8 cellular contexts compared by ENCODE assay signal in the genomic region with DNA sequence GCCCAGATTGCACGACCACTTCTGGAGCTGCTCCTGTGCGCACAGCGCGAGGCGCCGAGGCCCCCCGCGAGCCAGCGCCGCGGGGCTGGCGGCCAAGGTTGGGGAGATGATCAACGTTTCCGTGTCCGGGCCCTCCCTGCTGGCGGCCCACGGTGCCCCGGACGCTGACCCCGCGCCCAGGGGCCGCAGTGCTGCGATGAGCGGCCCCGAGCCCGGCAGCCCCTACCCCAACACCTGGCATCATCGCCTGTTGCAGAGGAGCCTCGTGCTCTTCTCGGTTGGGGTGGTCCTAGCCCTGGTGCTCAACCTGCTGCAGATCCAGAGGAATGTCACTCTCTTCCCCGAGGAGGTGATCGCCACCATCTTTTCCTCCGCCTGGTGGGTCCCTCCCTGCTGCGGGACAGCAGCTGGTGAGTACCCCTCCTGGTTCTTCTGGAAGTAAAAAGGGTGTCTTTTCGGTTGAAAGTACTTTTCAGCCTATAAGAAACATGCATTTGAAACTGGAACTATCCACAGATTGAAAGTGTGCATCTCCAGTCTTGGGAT. TPM values are rescaled to one million over a fixed set of nuclear protein-coding genes. Genes with fewer than 3 reads are reported as not detected.
DNase-seq lines count a peak whose midpoint lies in the region; ATAC-seq and TF ChIP-seq lines count a peak whose summit lies in the region.

No MANE protein-coding gene starts in this region.

- H3K27ac ChIP-seq in body of pancreas (peak overlapping the region; percentile 93 to 99 (median 96)), left lung (peak overlapping the region; percentile 92 to 95), transverse colon (peak overlapping the region; percentile 91 to 99 (median 98))

- DNase-seq in Right ventricle myocardium superior (no peak), Right ventricle myocardium inferior (ENCODE audit: missing footprints) (no peak), body of pancreas (peak in 1 of 4 donors; percentile 28), left lung (peak in 1 of 2 donors; percentile 84), transverse colon (no peak), KBM-7 (no peak), posterior vena cava (ENCODE audit: low spot score) (no peak)
- no peak for DNase-seq in Jurkat, Clone E6-1 (ENCODE audit: low read depth, low spot score)

- peak overlapping the region; percentile 90 for H3K4me3 ChIP-seq in Jurkat, Clone E6-1 (ENCODE audit: low read length)
- H3K4me3 ChIP-seq in body of pancreas (peak overlapping the region; percentile 54 to 89), left lung (peak overlapping the region; percentile 82 to 95), transverse colon (peak overlapping the region; percentile 80 to 98 (median 89))

- ATAC-seq in Right ventricle myocardium superior (ENCODE audit: poor library complexity) (peak; percentile 3), Right ventricle myocardium inferior (no peak), body of pancreas (no peak), left lung (peak; percentile 1)

- in situ Hi-C loops in transverse colon (cut with MboI; ENCODE audit: low pct_ligation_motif_present in 1 of 4, low pct_unique_long_range_greater_than_20kb in 1 of 4, low sequenced_read_pairs in 3 of 4) = no loop called here
- in situ Hi-C loops in KBM-7 (cut with MboI; ENCODE audit: low pct_unique_long_range_greater_than_20kb, low sequenced_read_pairs) = no loop called here

- intact Hi-C loops in Right ventricle myocardium superior (cut with DNase I) = no loop called here
- intact Hi-C loops in Right ventricle myocardium inferior (cut with DNase I) = loop anchor here (5.0 kb wide), 1 partner anchor 106 kb away; no protein-coding TSS in a partner anchor
- intact Hi-C loops in body of pancreas (cut with DNase I) = no loop called here
- intact Hi-C loops in left lung (cut with DNase I) = no loop called here
- intact Hi-C loops in transverse colon (cut with DNase I; ENCODE audit: low total_unique reads) = loop anchor here (5.0 kb wide), 1 partner anchor 296 kb away; a partner anchor contains a TSS
- intact Hi-C loops in posterior vena cava (cut with DNase I) = loop anchor here in 1 of 2 donors (5.0 kb wide), 1 partner anchor 1901 kb away; no protein-coding TSS in a partner anchor

- H3K36me3 ChIP-seq in body of pancreas (replicated peaks in 1 of 2; ENCODE audit: insufficient read depth in 1 of 2, low read depth in 2 of 2) = no peaks in the 10 kb centered on the region
- peaks cover 0 to 29% of the 10 kb centered on the region in 2 donors for H3K36me3 ChIP-seq in left lung
- peaks cover 0 to 5% (median 0%) of the 10 kb centered on the region in 4 donors for H3K36me3 ChIP-seq in transverse colon

- no peaks in the 10 kb centered on the region for H3K9me3 ChIP-seq in body of pancreas
- no peaks in the 10 kb centered on the region for H3K9me3 ChIP-seq in left lung
- H3K9me3 ChIP-seq in transverse colon = no peaks in the 10 kb centered on the region

- H3K27me3 ChIP-seq in body of pancreas (no peaks in the 10 kb centered on the region), left lung (no peaks in the 10 kb centered on the region), transverse colon (no peaks in the 10 kb centered on the region)

- no peak for TF ChIP-seq CTCF in body of pancreas (IDR thresholded peaks at IDR 0.05)
- TF ChIP-seq CTCF in left lung (IDR thresholded peaks at IDR 0.05) = no peak
- no peak for TF ChIP-seq CTCF in transverse colon (IDR thresholded peaks at IDR 0.05)

- TF ChIP-seq POLR2A in body of pancreas (IDR thresholded peaks at IDR 0.05) (no peak), transverse colon (IDR thresholded peaks at IDR 0.05) (no peak)

- 0 to 1% methylated on average over 21 to 31 of the region's 34 CpGs for WGBS in body of pancreas, 2 donors
- 1% methylated on average over 30 of the region's 34 CpGs; no CpG with 5 or more reads in 1 of the 2 donors for WGBS in transverse colon (ENCODE audit: low coverage in 1 of 2), 2 donors

- H3K4me1 ChIP-seq in body of pancreas = peaks cover 52% of the 10 kb centered on the region
- H3K4me1 ChIP-seq in left lung = peaks cover 0 to 54% of the 10 kb centered on the region in 2 donors
- H3K4me1 ChIP-seq in transverse colon = peaks cover 0 to 33% (median 25%) of the 10 kb centered on the region in 4 donors

- TF ChIP-seq EP300 in transverse colon (IDR thresholded peaks at IDR 0.05; ENCODE audit: low read depth) = no peak

RNA-seq across cellular contexts. Expression of a gene that starts 0.7 kb away (rescaled TPM):
- total RNA-seq in Right ventricle myocardium superior (6.9 TPM), Right ventricle myocardium inferior (9.4 TPM), body of pancreas (10 to 100 TPM; 47.0 to 79.8 TPM), left lung (100 to 1,000 TPM in 1 of 2 donors, 10 to 100 TPM in 1; 64.9 to 170 TPM), transverse colon (10 to 100 TPM; 28.7 to 65.5 (median 45.0) TPM), posterior vena cava (10 to 100 TPM; 25.2 to 27.3 TPM)
- 150 TPM for polyA plus RNA-seq in Jurkat, Clone E6-1 (2012; ENCODE audit: insufficient read depth, insufficient read length)

Comparison
In these comparisons a context has a peak if more than half of its experiments do, and no peak if none do; other contexts are left out.
1. ATAC-seq: peak in Right ventricle myocardium superior (single experiment) and left lung (single experiment); none in Right ventricle myocardium inferior (single experiment) and body of pancreas (single experiment).
2. intact Hi-C loops: an anchor here in Right ventricle myocardium inferior (5.0 kb wide) and transverse colon (5.0 kb wide); none called in Right ventricle myocardium superior, body of pancreas and left lung.
3. Peak in every context shown above with its lines, with median percentiles within 50 percentile points of each other: H3K4me3 ChIP-seq and H3K27ac ChIP-seq.